Comparison of ENCODE assay signal across 10 cellular contexts in the genomic region with DNA sequence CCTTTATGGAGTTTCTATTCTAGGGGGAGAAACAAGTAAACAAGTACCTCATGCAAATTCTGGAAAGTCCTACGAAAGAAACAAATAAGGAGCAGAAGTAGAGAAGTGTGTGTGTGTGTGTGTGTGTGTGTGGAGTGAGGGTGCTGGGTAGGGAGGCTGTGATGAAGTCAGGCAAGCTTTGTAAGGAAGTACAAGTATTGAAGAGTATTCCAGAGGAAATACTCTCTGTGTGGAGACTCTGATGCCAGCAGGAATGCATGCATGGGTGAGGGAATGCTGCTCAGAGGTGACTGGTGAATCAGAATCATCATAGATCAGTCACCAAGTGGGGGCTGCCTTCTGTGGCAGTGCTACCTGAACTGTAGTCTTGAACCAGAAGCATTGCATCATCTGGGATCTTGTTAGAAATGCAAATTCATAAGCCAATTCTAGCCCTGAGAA. TPM values are rescaled to one million over a fixed set of nuclear protein-coding genes. Genes with fewer than 3 reads are reported as not detected.
DNase-seq lines count a peak whose midpoint lies in the region; ATAC-seq and TF ChIP-seq lines count a peak whose summit lies in the region.
"Had no signal": no experiment of that assay in that cellular context is flagged by ENCODE, and none has a peak within 500 bp of the region (broad histone marks: within the 10 kb centered on the region; RNA-seq: fewer than 3 reads in every experiment).

No MANE protein-coding gene starts in this region.

- TF ChIP-seq POLR2A in GM18505 (IDR thresholded peaks at IDR 0.05; ENCODE audit: borderline replicate concordance, extremely low read depth, insufficient read depth, insufficient read length): no peak

- TF ChIP-seq CTCF in AG04450 (IDR thresholded peaks at IDR 0.05; ENCODE audit: low read depth, low read length): no peak
- no peak for TF ChIP-seq CTCF in foreskin keratinocyte (conservative IDR thresholded peaks at IDR 0.05)

- H3K4me3 ChIP-seq in AG04450 (ENCODE audit: low read depth, low read length): no peak overlapping the region

- peaks cover 4% of the 10 kb centered on the region for H3K9me3 ChIP-seq in AG04450 (ENCODE audit: control insufficient read depth, insufficient read depth, low read length)

- peaks cover 39% of the 10 kb centered on the region for H3K4me1 ChIP-seq in foreskin keratinocyte

- ATAC-seq in GM19463 (IDR thresholded peaks at IDR 0.05; ENCODE audit: unreplicated experiment) (peak; percentile 7), foreskin keratinocyte (peak; percentile 81), GM18505 (IDR thresholded peaks at IDR 0.05; ENCODE audit: unreplicated experiment) (no peak), GM21423 (IDR thresholded peaks at IDR 0.05; ENCODE audit: unreplicated experiment) (no peak), GM21717 (IDR thresholded peaks at IDR 0.05; ENCODE audit: unreplicated experiment) (no peak)
- no peak for ATAC-seq in stimulated activated naive CD8-positive, alpha-beta T cell treated with anti-CD3 and anti-CD28 coated beads, Interleukin-15, Interleukin-2, amounts not matched to agents 100 U/mL and 50 U/mL, for 24 hours

- POLR2A ChIA-PET in AG04450 (lab: Yijun Ruan, JAX): no interaction called here

- DNase-seq in AG04450 (ENCODE audit: low read depth, low spot score) (no peak), NCI-H226 (peak; percentile 94), foreskin keratinocyte (peak; percentile 87 to 89)
- no peak for DNase-seq in stimulated activated naive CD8-positive, alpha-beta T cell treated with anti-CD3 and anti-CD28 coated beads, Interleukin-15, Interleukin-2, amounts not matched to agents 100 U/mL and 50 U/mL, for 24 hours
- DNase-seq: activated CD8-positive, alpha-beta memory T cell treated with anti-CD3 and anti-CD28 coated beads, Interleukin-2, amount 50 U/mL, for 48 hours; T-helper 2 cell had no signal

- CTCF ChIA-PET in AG04450 (lab: Charles Lee): interaction anchor here (1.6 to 2.3 kb wide), 3 partner anchors 9 to 27 kb away, joined by 5 to 12 read pairs (median 5); no protein-coding TSS in a partner anchor

- H3K27ac ChIP-seq in AG04450 (ENCODE audit: low read depth, low read length) (peak overlapping the region; percentile 31), foreskin keratinocyte (peak overlapping the region; percentile 81)

- H3K27me3 ChIP-seq in AG04450 (ENCODE audit: control insufficient read depth, insufficient read depth, low read length): peaks cover 6% of the 10 kb centered on the region
- no peaks in the 10 kb centered on the region for H3K27me3 ChIP-seq in foreskin keratinocyte

RNA-seq across cellular contexts. Expression of gene SLC4A3, which starts 34.5 kb away (rescaled TPM):
- polyA plus RNA-seq in AG04450 (2011; rRNA removed) (3.3 and 5.2 TPM in 2 replicates), foreskin keratinocyte (10.8 and 11.1 TPM in 2 replicates)
- 3.4 and 3.9 TPM in 2 replicates for polyA minus RNA-seq in AG04450 (2011; rRNA and poly(A)+ RNA removed)
- total RNA-seq in foreskin keratinocyte: 14.4 and 17.1 TPM in 2 replicates

Comparison
In these comparisons a context has a peak if more than half of its experiments do, and no peak if none do; other contexts are left out.
1. DNase-seq: peak in NCI-H226 (single experiment) and foreskin keratinocyte (2 of 2); none in AG04450 (single experiment) and stimulated activated naive CD8-positive, alpha-beta T cell treated with anti-CD3 and anti-CD28 coated beads, Interleukin-15, Interleukin-2, amounts not matched to agents 100 U/mL and 50 U/mL, for 24 hours (single experiment).
2. ATAC-seq: peak in GM19463 (single experiment) and foreskin keratinocyte (single experiment); none in GM18505 (single experiment), GM21423 (single experiment), stimulated activated naive CD8-positive, alpha-beta T cell treated with anti-CD3 and anti-CD28 coated beads, Interleukin-15, Interleukin-2, amounts not matched to agents 100 U/mL and 50 U/mL, for 24 hours (single experiment) and GM21717 (single experiment).